In genomic region chr2:210440206-210440605, GRCh38 we compare ENCODE assay signal across 15 cellular contexts. TPM values are rescaled to one million over a fixed set of nuclear protein-coding genes. Genes with fewer than 3 reads are reported as not detected.
A peak's percentile ranks its signal among the peaks of the same experiment; 100 is the strongest.
DNase-seq lines count a peak whose midpoint lies in the region; ATAC-seq and TF ChIP-seq lines count a peak whose summit lies in the region.
"Had no signal": no experiment of that assay in that cellular context is flagged by ENCODE, and none has a peak within 500 bp of the region (broad histone marks: within the 10 kb centered on the region; RNA-seq: fewer than 3 reads in every experiment).

No MANE protein-coding gene starts in this region.

- H3K27ac ChIP-seq in lower lobe of right lung (no peak overlapping the region), foreskin keratinocyte (no peak overlapping the region), GM23248 (no peak overlapping the region)
- H3K27ac ChIP-seq: BLaER1 treated with 17β-estradiol and CSF1 and Interleukin-3, amounts not matched to agents 10 nM and 100 nM had no signal

- H3K4me3 ChIP-seq in lower lobe of right lung = no peak overlapping the region
- no peak overlapping the region for H3K4me3 ChIP-seq in GM23248
- H3K4me3 ChIP-seq: BLaER1 treated with 17β-estradiol and CSF1 and Interleukin-3, amounts not matched to agents 10 nM and 100 nM had no signal

- TF ChIP-seq CTCF in lower lobe of right lung (IDR thresholded peaks at IDR 0.05) (no peak), foreskin keratinocyte (conservative IDR thresholded peaks at IDR 0.05) (no peak)

- no peaks in the 10 kb centered on the region for H3K9me3 ChIP-seq in lower lobe of right lung
- H3K9me3 ChIP-seq in GM23248 (ENCODE audit: low read depth) = no peaks in the 10 kb centered on the region
- H3K9me3 ChIP-seq: BLaER1 treated with 17β-estradiol and CSF1 and Interleukin-3, amounts not matched to agents 10 nM and 100 nM had no signal

- 97% methylated on average over 3 of the region's 3 CpGs for WGBS in GM23248 (ENCODE audit: low coverage in 1 of 2, low lambda C conversion rate in 2 of 2, missing lambda C conversion rate in 2 of 2), 2 experiments

- H3F3A ChIP-seq in GM23248 (ENCODE audit: insufficient read depth) = no peaks in the 10 kb centered on the region

- intact Hi-C loops in lower lobe of right lung (cut with DNase I) = no loop called here

- no peak overlapping the region for H3K4me2 ChIP-seq in GM23248 (ENCODE audit: unreplicated experiment)
- H3K4me2 ChIP-seq: BLaER1 treated with 17β-estradiol and CSF1 and Interleukin-3, amounts not matched to agents 10 nM and 100 nM had no signal

- H3K9ac ChIP-seq in GM23248 = no peak overlapping the region
- H3K9ac ChIP-seq: BLaER1 treated with 17β-estradiol and CSF1 and Interleukin-3, amounts not matched to agents 10 nM and 100 nM had no signal

- no peaks in the 10 kb centered on the region for H3K79me2 ChIP-seq in GM23248 (ENCODE audit: insufficient read depth)

- no peaks in the 10 kb centered on the region for H4K20me1 ChIP-seq in GM23248 (ENCODE audit: insufficient read depth)
- H4K20me1 ChIP-seq: BLaER1 treated with 17β-estradiol and CSF1 and Interleukin-3, amounts not matched to agents 10 nM and 100 nM had no signal

- DNase-seq in NCI-H1436 (lab: John Stamatoyannopoulos, UW) (peak; percentile 34), NCI-H1436 treated with DMSO at 0.1 percent for 48 hours (lab: John Stamatoyannopoulos, UW) (no peak), NCI-H187 (lab: John Stamatoyannopoulos, UW) (peak; percentile 9 to 10), NCI-H510A treated with DMSO at 0.1 percent for 48 hours (lab: John Stamatoyannopoulos, UW) (peak; percentile 86), lower lobe of right lung (no peak), H4 (ENCODE audit: low spot score) (no peak), foreskin keratinocyte (no peak), GM23248 (no peak)
- DNase-seq: KBM-7, NCI-H1048, NCI-H82, SIG-M5, T-helper 17 cell had no signal

- in situ Hi-C loops in GM23248 (cut with MboI) = no loop called here

- H3K36me3 ChIP-seq in lower lobe of right lung = peaks cover 49% of the 10 kb centered on the region
- peaks cover 26% of the 10 kb centered on the region for H3K36me3 ChIP-seq in GM23248 (ENCODE audit: low read depth)

- ATAC-seq in lower lobe of right lung (peak; percentile 34 to 82), foreskin keratinocyte (no peak)
- ATAC-seq: HCT116, T-helper 17 cell had no signal

- H3K27me3 ChIP-seq in lower lobe of right lung (ENCODE audit: low read depth) = no peaks in the 10 kb centered on the region
- H3K27me3 ChIP-seq in foreskin keratinocyte = no peaks in the 10 kb centered on the region
- no peaks in the 10 kb centered on the region for H3K27me3 ChIP-seq in GM23248 (replicated peaks; ENCODE audit: insufficient read depth)
- H3K27me3 ChIP-seq: BLaER1 treated with 17β-estradiol and CSF1 and Interleukin-3, amounts not matched to agents 10 nM and 100 nM had no signal

- no peak overlapping the region for H2AFZ ChIP-seq in GM23248

- no peaks in the 10 kb centered on the region for H3K9me2 ChIP-seq in GM23248 (ENCODE audit: insufficient read depth)

- H3K4me1 ChIP-seq in lower lobe of right lung (peaks cover 8% of the 10 kb centered on the region), foreskin keratinocyte (no peaks in the 10 kb centered on the region), GM23248 (ENCODE audit: insufficient read depth) (no peaks in the 10 kb centered on the region)

RNA-seq across cellular contexts. Expression of gene LANCL1, which starts 36.4 kb away (rescaled TPM):
- 32.6 TPM for total RNA-seq in lower lobe of right lung
- 42.6 and 46.5 TPM in 2 replicates for total RNA-seq in H4 (2014; rRNA removed; shearing (Covaris generic))
- 46.1 and 49.4 TPM in 2 replicates for total RNA-seq in foreskin keratinocyte
- 15.9 and 17.3 TPM in 2 replicates for polyA plus RNA-seq in foreskin keratinocyte
- 29.0 and 33.8 TPM in 2 replicates for total RNA-seq in GM23248 (2014; rRNA removed; shearing (Covaris generic))
- polyA plus RNA-seq in GM23248 (2016; fragmentation: Nextera tagmentation; extraction: Ambion mirVana) = 35.8 and 37.9 TPM in 2 replicates

Comparison
In these comparisons a context has a peak if more than half of its experiments do, and no peak if none do; other contexts are left out.
1. DNase-seq: peak in NCI-H1436 (single experiment), NCI-H187 (2 of 2) and NCI-H510A treated with DMSO at 0.1 percent for 48 hours (single experiment); none in NCI-H1436 treated with DMSO at 0.1 percent for 48 hours (single experiment), lower lobe of right lung (single experiment), H4 (single experiment), foreskin keratinocyte (0 of 2) and GM23248 (single experiment).